In genomic region chr3:61869378-61869777, GRCh38 we compare ENCODE assay signal across 1 cellular context.
TF ChIP-seq lines count a peak whose summit lies in the region.

No MANE protein-coding gene starts in this region.

TF ChIP-seq in GM23338, 12 proteins besides CTCF, POLR2A, EP300 and RAD21 (continued from another document):
- TF ChIP-seq ZNF462 (CRISPR knock-in tag; IDR thresholded peaks at IDR 0.05) (no peak), ZNF114 (CRISPR knock-in tag; IDR thresholded peaks at IDR 0.05) (no peak), ZNF331 (CRISPR knock-in tag; IDR thresholded peaks at IDR 0.05; ENCODE audit: low read depth) (no peak), NANOG (IDR thresholded peaks at IDR 0.05; ENCODE audit: borderline replicate concordance) (no peak), ETS1 (IDR thresholded peaks at IDR 0.05) (no peak), JUNB (IDR thresholded peaks at IDR 0.05; ENCODE audit: unreplicated experiment) (no peak), EZH2 (IDR thresholded peaks at IDR 0.05; ENCODE audit: low read depth, unreplicated experiment) (no peak), STAT1 (IDR thresholded peaks at IDR 0.05; ENCODE audit: unreplicated experiment) (no peak)
